ENCODE assay signal across 24 cellular contexts in the genomic region with DNA sequence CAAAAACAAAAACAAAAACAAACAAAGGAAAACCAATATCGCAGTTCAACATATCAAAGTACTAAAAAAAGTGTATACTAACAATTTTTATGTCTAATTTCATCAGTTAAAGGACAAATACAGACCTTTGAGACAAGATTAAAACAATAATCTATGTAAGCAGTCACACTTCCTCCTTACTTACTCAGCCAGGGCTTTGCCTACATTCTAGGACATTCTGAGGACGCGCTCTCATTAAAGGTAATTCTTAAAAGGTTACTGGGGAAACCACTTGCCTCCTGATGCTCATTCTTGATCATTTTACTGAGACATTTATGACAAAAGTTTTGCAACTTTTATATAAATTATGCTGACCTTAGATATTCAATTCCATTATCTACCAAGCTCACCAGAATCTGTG.
A peak's percentile ranks its signal among the peaks of the same experiment; 100 is the strongest.
DNase-seq lines count a peak whose midpoint lies in the region; ATAC-seq and TF ChIP-seq lines count a peak whose summit lies in the region.
"Had no signal": no experiment of that assay in that cellular context is flagged by ENCODE, and none has a peak within 500 bp of the region (broad histone marks: within the 10 kb centered on the region; RNA-seq: fewer than 3 reads in every experiment).

No MANE protein-coding gene starts in this region.

- no peaks in the 10 kb centered on the region for H3K27me3 ChIP-seq in CD4-positive, alpha-beta T cell (ENCODE audit: control insufficient read depth, insufficient read depth, low read length)
- peaks cover 4% of the 10 kb centered on the region for H3K27me3 ChIP-seq in endodermal cell (ENCODE audit: control insufficient read depth, insufficient read depth, low read length, poor library complexity, severe bottlenecking)
- H3K27me3 ChIP-seq: BLaER1, suprapubic skin, uterus had no signal

- peaks cover 21% of the 10 kb centered on the region for H3K9me3 Mint-ChIP-seq in activated CD4-positive, alpha-beta T cell treated with anti-CD3 and anti-CD28 coated beads, Interleukin-2, amount 10 ng/mL, durations not matched to agents 24 days and 14 days
- peaks cover 2% of the 10 kb centered on the region for H3K9me3 Mint-ChIP-seq in CD4-positive, alpha-beta T cell
- H3K9me3 Mint-ChIP-seq in activated B cell treated with CpG ODN at 0.5 μM for 24 hours: no peaks in the 10 kb centered on the region
- H3K9me3 Mint-ChIP-seq in endodermal cell: no peaks in the 10 kb centered on the region
- H3K9me3 Mint-ChIP-seq: stimulated activated effector memory CD8-positive, alpha-beta T cell treated with anti-CD3 and anti-CD28 coated beads, Interleukin-12 subunit alpha, Interleukin-12 subunit beta, amount 100 ng/mL, for 72 hours had no signal

- H3K4me3 ChIP-seq in endodermal cell (ENCODE audit: low read length): no peak overlapping the region
- H3K4me3 ChIP-seq: BLaER1, smooth muscle cell, suprapubic skin, uterus had no signal

- intact Hi-C loops in activated CD4-positive, alpha-beta T cell treated with anti-CD3 and anti-CD28 coated beads, Interleukin-2, amount 10 ng/mL, durations not matched to agents 24 days and 14 days (cut with micrococcal nuclease): no loop called here
- intact Hi-C loops in CD4-positive, alpha-beta T cell (cut with DNase I, micrococcal nuclease): no loop called here
- intact Hi-C loops in activated B cell treated with CpG ODN at 0.5 μM for 24 hours (cut with micrococcal nuclease): loop anchor here (1.0 to 2.0 kb wide), 2 partner anchors 8 to 23 kb away; no protein-coding TSS in a partner anchor

- 50 to 65% methylated on average over 2 to 3 of the region's 3 CpGs for WGBS in endodermal cell (ENCODE audit: insufficient coverage in 1 of 2, insufficient read length in 1 of 2), 2 experiments

- CTCF ChIA-PET in CD4-positive, alpha-beta T cell (lab: Charles Lee): interaction anchor here (1.7 kb wide), 1 partner anchor 9 kb away, joined by 3 read pairs; no protein-coding TSS in a partner anchor
- CTCF ChIA-PET in activated B cell treated with CpG ODN at 0.5 μM for 24 hours (lab: Charles Lee): interaction anchor here (1.0 kb wide), 1 partner anchor 62 kb away, joined by 4 read pairs; no protein-coding TSS in a partner anchor

- peaks cover 7% of the 10 kb centered on the region for H3K4me1 ChIP-seq in endodermal cell (ENCODE audit: control insufficient read depth, insufficient read depth, low read length)
- H3K4me1 ChIP-seq: suprapubic skin, uterus had no signal

- H3K9ac ChIP-seq in endodermal cell (ENCODE audit: extremely low read depth, low read length, poor library complexity, severe bottlenecking): no peak overlapping the region
- H3K9ac ChIP-seq: BLaER1 had no signal

- peaks cover 63% of the 10 kb centered on the region for H3K4me1 Mint-ChIP-seq in activated CD4-positive, alpha-beta T cell treated with anti-CD3 and anti-CD28 coated beads, Interleukin-2, amount 10 ng/mL, durations not matched to agents 24 days and 14 days
- H3K4me1 Mint-ChIP-seq in CD4-positive, alpha-beta T cell (ENCODE audit: low read depth): peaks cover 81% of the 10 kb centered on the region
- H3K4me1 Mint-ChIP-seq in activated B cell treated with CpG ODN at 0.5 μM for 24 hours: peaks cover 51% of the 10 kb centered on the region
- H3K4me1 Mint-ChIP-seq in endodermal cell: peaks cover 20% of the 10 kb centered on the region

- POLR2A ChIA-PET in CD4-positive, alpha-beta T cell (lab: Charles Lee): no interaction called here
- POLR2A ChIA-PET in activated B cell treated with CpG ODN at 0.5 μM for 24 hours (lab: Charles Lee): no interaction called here

- peak overlapping the region; percentile 62 for H3K27ac Mint-ChIP-seq in activated CD4-positive, alpha-beta T cell treated with anti-CD3 and anti-CD28 coated beads, Interleukin-2, amount 10 ng/mL, durations not matched to agents 24 days and 14 days
- peak overlapping the region; percentile 82 for H3K27ac Mint-ChIP-seq in CD4-positive, alpha-beta T cell
- H3K27ac Mint-ChIP-seq in activated B cell treated with CpG ODN at 0.5 μM for 24 hours (peak overlapping the region; percentile 46), endodermal cell (peak overlapping the region; percentile 45)

- TF ChIP-seq CTCF in CD4-positive, alpha-beta T cell (IDR thresholded peaks at IDR 0.05): no peak
- TF ChIP-seq CTCF in activated B cell treated with CpG ODN at 0.5 μM for 24 hours (IDR thresholded peaks at IDR 0.05) (no peak), endodermal cell (conservative IDR thresholded peaks at IDR 0.05) (no peak)

- H3K36me3 ChIP-seq in endodermal cell (ENCODE audit: control insufficient read depth, insufficient read depth, low read length): no peaks in the 10 kb centered on the region
- H3K36me3 ChIP-seq: BLaER1, suprapubic skin, uterus had no signal

- peaks cover 75% of the 10 kb centered on the region for H3K36me3 Mint-ChIP-seq in activated CD4-positive, alpha-beta T cell treated with anti-CD3 and anti-CD28 coated beads, Interleukin-2, amount 10 ng/mL, durations not matched to agents 24 days and 14 days (ENCODE audit: low read depth)
- H3K36me3 Mint-ChIP-seq in CD4-positive, alpha-beta T cell (ENCODE audit: low read depth): peaks cover 51% of the 10 kb centered on the region
- H3K36me3 Mint-ChIP-seq in activated B cell treated with CpG ODN at 0.5 μM for 24 hours (ENCODE audit: low read depth) (peaks cover 23% of the 10 kb centered on the region), endodermal cell (ENCODE audit: low read depth) (peaks cover 30% of the 10 kb centered on the region)

- no peak for DNase-seq in activated CD4-positive, alpha-beta T cell treated with anti-CD3 and anti-CD28 coated beads, Interleukin-2, amount 10 ng/mL, durations not matched to agents 24 days and 14 days
- no peak for DNase-seq in activated CD4-positive, alpha-beta T cell treated with anti-CD3 and anti-CD28 coated beads, Interleukin-2, amount 50 U/mL, for 48 hours
- no peak for DNase-seq in CD4-positive, alpha-beta T cell
- DNase-seq in activated B cell treated with CpG ODN at 0.5 μM for 24 hours: no peak
- no peak for DNase-seq in endodermal cell
- DNase-seq in DMS79 (lab: John Stamatoyannopoulos, UW): no peak
- DNase-seq in pons (ENCODE audit: low spot score): no peak
- DNase-seq in effector CD8-positive, alpha-beta T cell (lab: John Stamatoyannopoulos, UW): no peak
- DNase-seq: activated CD4-positive, alpha-beta T cell treated with anti-CD3 and anti-CD28 coated beads, Interleukin-2, amount 50 U/mL, for 1 hour; cerebellar nuclear complex; HCEC 1CT; Karpas-422; mammary epithelial cell; NCI-H510A; NK-92 treated with Interleukin-12 subunit alpha and Interleukin-12 subunit beta, amount 100 ng/mL, for 24 hours; retina; SIG-M5; uterus had no signal

- H3K27ac ChIP-seq in CD4-positive, alpha-beta T cell (ENCODE audit: low read depth, low read length): no peak overlapping the region
- no peak overlapping the region for H3K27ac ChIP-seq in endodermal cell (ENCODE audit: low read depth, low read length)
- H3K27ac ChIP-seq: BLaER1, epithelial cell of prostate, suprapubic skin had no signal

- H3K9me3 ChIP-seq in CD4-positive, alpha-beta T cell (ENCODE audit: control insufficient read depth, low read length): no peaks in the 10 kb centered on the region
- no peaks in the 10 kb centered on the region for H3K9me3 ChIP-seq in endodermal cell (ENCODE audit: control insufficient read depth, low read length)
- H3K9me3 ChIP-seq: suprapubic skin, uterus had no signal

- no peak overlapping the region for H3K4me3 Mint-ChIP-seq in activated CD4-positive, alpha-beta T cell treated with anti-CD3 and anti-CD28 coated beads, Interleukin-2, amount 10 ng/mL, durations not matched to agents 24 days and 14 days
- no peak overlapping the region for H3K4me3 Mint-ChIP-seq in CD4-positive, alpha-beta T cell
- H3K4me3 Mint-ChIP-seq in activated B cell treated with CpG ODN at 0.5 μM for 24 hours (no peak overlapping the region), endodermal cell (no peak overlapping the region)
- H3K4me3 Mint-ChIP-seq: stimulated activated effector memory CD8-positive, alpha-beta T cell treated with anti-CD3 and anti-CD28 coated beads, Interleukin-12 subunit alpha, Interleukin-12 subunit beta, amount 100 ng/mL, for 72 hours had no signal

- H3K27me3 Mint-ChIP-seq in activated CD4-positive, alpha-beta T cell treated with anti-CD3 and anti-CD28 coated beads, Interleukin-2, amount 10 ng/mL, durations not matched to agents 24 days and 14 days: no peaks in the 10 kb centered on the region
- no peaks in the 10 kb centered on the region for H3K27me3 Mint-ChIP-seq in CD4-positive, alpha-beta T cell
- H3K27me3 Mint-ChIP-seq in activated B cell treated with CpG ODN at 0.5 μM for 24 hours: no peaks in the 10 kb centered on the region
- no peaks in the 10 kb centered on the region for H3K27me3 Mint-ChIP-seq in endodermal cell (ENCODE audit: insufficient read depth)

- ATAC-seq in CD4-positive, alpha-beta T cell (ENCODE audit: poor library complexity): peak; percentile 46
- ATAC-seq in activated B cell treated with CpG ODN at 0.5 μM for 24 hours (ENCODE audit: low read depth): no peak
- ATAC-seq: Panc1; stimulated activated effector memory CD8-positive, alpha-beta T cell treated with anti-CD3 and anti-CD28 coated beads, Interleukin-12 subunit alpha, Interleukin-12 subunit beta, amount 100 ng/mL, for 72 hours had no signal
